In the genomic region with DNA sequence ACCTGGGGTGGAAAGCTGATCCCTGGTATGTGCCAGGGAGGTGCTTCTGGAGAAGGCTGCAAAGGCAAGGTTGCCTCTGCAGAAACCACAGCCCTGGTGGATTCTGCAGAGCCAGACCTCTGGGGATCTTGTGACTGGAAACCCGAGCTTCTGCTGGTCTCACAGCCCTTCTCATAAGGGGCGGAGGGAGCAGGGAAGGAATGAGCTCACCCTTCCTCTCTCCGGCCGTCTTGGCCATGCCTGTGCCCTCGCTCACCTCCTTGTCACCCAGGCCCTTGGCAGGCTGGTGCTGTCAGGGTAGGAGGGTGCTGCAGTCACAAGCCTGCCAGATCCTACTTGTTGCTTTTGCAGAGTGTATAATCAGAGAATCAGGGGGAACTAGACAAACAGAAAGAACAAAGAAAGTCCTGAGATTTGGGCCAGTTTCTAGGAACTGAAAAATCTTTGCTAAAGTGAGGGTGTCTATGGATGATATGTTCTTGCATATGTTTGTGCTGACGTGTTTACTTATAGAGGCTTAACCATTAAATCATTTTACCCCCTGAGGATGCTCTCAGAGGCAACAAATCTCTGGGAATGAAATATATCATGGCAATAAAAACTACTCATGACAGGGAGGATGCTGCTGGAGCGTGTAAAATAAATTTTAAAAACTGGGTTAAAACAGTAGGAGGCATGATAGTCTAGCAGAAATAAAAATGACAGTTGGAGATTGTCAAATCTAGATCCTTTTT, we compare ENCODE assay signal across 11 cellular contexts.
DNase-seq lines count a peak whose midpoint lies in the region; ATAC-seq and TF ChIP-seq lines count a peak whose summit lies in the region.
"Had no signal": no experiment of that assay in that cellular context is flagged by ENCODE, and none has a peak within 500 bp of the region (broad histone marks: within the 10 kb centered on the region; RNA-seq: fewer than 3 reads in every experiment).

No MANE protein-coding gene starts in this region.

- intact Hi-C loops in right cardiac atrium (cut with DNase I) (loop anchor here in 1 of 4 donors (10.0 kb wide), 1 partner anchor 236 kb away; no protein-coding TSS in a partner anchor), esophagus squamous epithelium (cut with DNase I) (no loop called here)

- H3K27ac ChIP-seq in HEK293 (ENCODE audit: extremely low read depth, low read depth, low read length) = peak overlapping the region; percentile 71
- H3K27ac ChIP-seq in right cardiac atrium (ENCODE audit: low read length) = no peak overlapping the region
- H3K27ac ChIP-seq in esophagus squamous epithelium = no peak overlapping the region
- H3K27ac ChIP-seq: parathyroid adenoma had no signal

- no peaks in the 10 kb centered on the region for H3K27me3 ChIP-seq in right cardiac atrium (ENCODE audit: control insufficient read depth, insufficient read depth)
- H3K27me3 ChIP-seq in esophagus squamous epithelium = no peaks in the 10 kb centered on the region

- H3K4me1 ChIP-seq in HEK293 (ENCODE audit: control insufficient read depth, insufficient read depth, low read length) (peaks cover 15% of the 10 kb centered on the region), right cardiac atrium (ENCODE audit: control insufficient read depth, insufficient read depth, low read length) (peaks cover 4% of the 10 kb centered on the region), esophagus squamous epithelium (no peaks in the 10 kb centered on the region)
- H3K4me1 ChIP-seq: parathyroid adenoma had no signal

- H3K36me3 ChIP-seq in HEK293 (ENCODE audit: control insufficient read depth in 2 of 2, insufficient read depth in 1 of 2, low read length in 2 of 2) (no peaks in the 10 kb centered on the region), esophagus squamous epithelium (no peaks in the 10 kb centered on the region)

- DNase-seq in right cardiac atrium = peak; percentile 30 to 60 (median 51)
- peak; percentile 45 for DNase-seq in smooth muscle cell of the brain vasculature (ENCODE audit: low read depth, low spot score)
- no peak for DNase-seq in stimulated activated CD4-positive, alpha-beta T cell treated with anti-CD3 and anti-CD28 coated beads, Interleukin-4, amount 100 ng/mL, for 1 hour
- no peak for DNase-seq in esophagus squamous epithelium (lab: John Stamatoyannopoulos, UW)
- DNase-seq: activated CD8-positive, alpha-beta T cell treated with anti-CD3 and anti-CD28 coated beads, Interleukin-2, amount 10 ng/mL, durations not matched to agents 7 days and 5 days; effector memory CD8-positive, alpha-beta T cell; NCI-H446 treated with DMSO at 0.1 percent for 48 hours had no signal

- no peak overlapping the region for H3K4me3 ChIP-seq in HEK293 (ENCODE audit: low read depth, low read length)
- no peak overlapping the region for H3K4me3 ChIP-seq in right cardiac atrium (ENCODE audit: low read length)
- no peak overlapping the region for H3K4me3 ChIP-seq in esophagus squamous epithelium

- POLR2A ChIA-PET in HEK293 (lab: Yijun Ruan, JAX) = interaction anchor here (0.6 to 1.7 kb wide), 2 partner anchors 245 to 329 kb away, joined by 3 to 10 read pairs; a partner anchor contains a TSS

- no peak for TF ChIP-seq CTCF in HEK293 (tag by site-specific recombination; IDR thresholded peaks at IDR 0.05)
- no peak for TF ChIP-seq CTCF in esophagus squamous epithelium (IDR thresholded peaks at IDR 0.05)

- CTCF ChIA-PET in HEK293 (lab: Yijun Ruan, JAX) = interaction anchor here (0.6 kb wide), 1 partner anchor 1223 kb away, joined by 3 read pairs; no protein-coding TSS in a partner anchor

- H3K9me3 ChIP-seq in HEK293 (ENCODE audit: control insufficient read depth, insufficient read depth, low read depth, low read length) = no peaks in the 10 kb centered on the region
- H3K9me3 ChIP-seq in right cardiac atrium (ENCODE audit: control insufficient read depth, low read length) = no peaks in the 10 kb centered on the region
- H3K9me3 ChIP-seq in esophagus squamous epithelium = no peaks in the 10 kb centered on the region

- 24% methylated on average over 7 of the region's 7 CpGs for WGBS in right cardiac atrium
- WGBS in esophagus squamous epithelium, 2 donors = 57 to 64% methylated on average over 2 to 4 of the region's 7 CpGs

- TF ChIP-seq POLR2A in esophagus squamous epithelium (IDR thresholded peaks at IDR 0.05) = no peak

- ATAC-seq in SK-N-SH treated with all-trans-retinoic acid at 6 μM for 48 hours (peak; percentile 99), right cardiac atrium (peak; percentile 71 to 85), HG02870 (IDR thresholded peaks at IDR 0.05; ENCODE audit: unreplicated experiment) (no peak)
- ATAC-seq: activated CD8-positive, alpha-beta T cell treated with anti-CD3 and anti-CD28 coated beads, Interleukin-2, amount 10 ng/mL, durations not matched to agents 7 days and 5 days; effector memory CD8-positive, alpha-beta T cell had no signal

TF ChIP-seq in HEK293, 187 proteins besides CTCF, POLR2A, EP300 and RAD21 (continues in another document):
- 0 out of 2 replicates have a peak, but pooled peaks have one; percentile 7 for TF ChIP-seq KLF7 (tag by site-specific recombination; IDR thresholded peaks at IDR 0.05; ENCODE audit: borderline replicate concordance)
- TF ChIP-seq, protein P1, sequence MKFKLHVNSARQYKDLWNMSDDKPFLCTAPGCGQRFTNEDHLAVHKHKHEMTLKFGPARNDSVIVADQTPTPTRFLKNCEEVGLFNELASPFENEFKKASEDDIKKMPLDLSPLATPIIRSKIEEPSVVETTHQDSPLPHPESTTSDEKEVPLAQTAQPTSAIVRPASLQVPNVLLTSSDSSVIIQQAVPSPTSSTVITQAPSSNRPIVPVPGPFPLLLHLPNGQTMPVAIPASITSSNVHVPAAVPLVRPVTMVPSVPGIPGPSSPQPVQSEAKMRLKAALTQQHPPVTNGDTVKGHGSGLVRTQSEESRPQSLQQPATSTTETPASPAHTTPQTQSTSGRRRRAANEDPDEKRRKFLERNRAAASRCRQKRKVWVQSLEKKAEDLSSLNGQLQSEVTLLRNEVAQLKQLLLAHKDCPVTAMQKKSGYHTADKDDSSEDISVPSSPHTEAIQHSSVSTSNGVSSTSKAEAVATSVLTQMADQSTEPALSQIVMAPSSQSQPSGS (tag by site-specific recombination; IDR thresholded peaks at IDR 0.05; ENCODE audit: low read depth) = peak; percentile 46
- no peak for TF ChIP-seq ZFP37 (tag by site-specific recombination; IDR thresholded peaks at IDR 0.05)
- TF ChIP-seq, protein P2, sequence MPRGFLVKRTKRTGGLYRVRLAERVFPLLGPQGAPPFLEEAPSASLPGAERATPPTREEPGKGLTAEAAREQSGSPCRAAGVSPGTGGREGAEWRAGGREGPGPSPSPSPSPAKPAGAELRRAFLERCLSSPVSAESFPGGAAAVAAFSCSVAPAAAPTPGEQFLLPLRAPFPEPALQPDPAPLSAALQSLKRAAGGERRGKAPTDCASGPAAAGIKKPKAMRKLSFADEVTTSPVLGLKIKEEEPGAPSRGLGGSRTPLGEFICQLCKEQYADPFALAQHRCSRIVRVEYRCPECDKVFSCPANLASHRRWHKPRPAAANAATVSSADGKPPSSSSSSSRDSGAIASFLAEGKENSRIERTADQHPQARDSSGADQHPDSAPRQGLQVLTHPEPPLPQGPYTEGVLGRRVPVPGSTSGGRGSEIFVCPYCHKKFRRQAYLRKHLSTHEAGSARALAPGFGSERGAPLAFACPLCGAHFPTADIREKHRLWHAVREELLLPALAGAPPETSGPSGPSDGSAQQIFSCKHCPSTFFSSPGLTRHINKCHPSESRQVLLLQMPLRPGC (tag by site-specific recombination; IDR thresholded peaks at IDR 0.05) = peak; percentile 27; the same call in 1 of the 2 replicates
- TF ChIP-seq ZNF843 (tag by site-specific recombination; IDR thresholded peaks at IDR 0.05) = peak; percentile 85
- peak; percentile 76; the same call in 1 of the 2 replicates for TF ChIP-seq ZSCAN30 (tag by site-specific recombination; IDR thresholded peaks at IDR 0.05)
- no peak for TF ChIP-seq ZBTB20 (tag by site-specific recombination; IDR thresholded peaks at IDR 0.05)
- TF ChIP-seq ZNF132 (tag by site-specific recombination; IDR thresholded peaks at IDR 0.05; ENCODE audit: borderline replicate concordance) = no peak

TF ChIP-seq in SK-N-SH treated with all-trans-retinoic acid at 6 μM for 48 hours, 23 proteins besides CTCF, POLR2A, EP300 and RAD21:
- TF ChIP-seq GLIS3 (CRISPR knock-in tag; IDR thresholded peaks at IDR 0.05) = no peak
- peak; percentile 70 for TF ChIP-seq ZNF70 (CRISPR knock-in tag; IDR thresholded peaks at IDR 0.05)
- no peak for TF ChIP-seq ZFP30 (CRISPR knock-in tag; IDR thresholded peaks at IDR 0.05)
- TF ChIP-seq ZC3H10 (CRISPR knock-in tag; IDR thresholded peaks at IDR 0.05) = no peak

Comparison
In these comparisons a context has a peak if more than half of its experiments do, and no peak if none do; other contexts are left out.
1. DNase-seq: peak in right cardiac atrium (3 of 3) and smooth muscle cell of the brain vasculature (single experiment); none in stimulated activated CD4-positive, alpha-beta T cell treated with anti-CD3 and anti-CD28 coated beads, Interleukin-4, amount 100 ng/mL, for 1 hour (single experiment) and esophagus squamous epithelium (single experiment).